Comparison of ENCODE assay signal across 8 cellular contexts in the genomic region with DNA sequence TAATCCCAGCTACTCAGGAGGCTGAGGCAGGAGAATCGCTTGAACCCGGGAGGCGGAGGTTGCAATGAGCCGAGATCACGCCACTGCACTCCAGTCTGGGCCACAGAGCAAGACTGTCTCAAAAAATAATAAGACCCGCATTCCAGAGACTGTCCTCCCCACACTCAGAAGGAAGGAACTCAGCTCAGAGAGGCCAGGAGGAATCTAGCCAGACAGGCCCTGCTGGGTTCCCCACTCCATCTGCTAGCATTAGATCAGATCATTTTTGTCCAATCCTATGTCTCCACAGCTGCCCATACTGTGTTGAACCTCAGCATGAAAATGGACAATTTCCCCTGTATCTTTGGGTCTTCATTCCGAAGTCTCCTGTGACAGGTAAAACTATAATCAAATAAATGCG. TPM values are rescaled to one million over a fixed set of nuclear protein-coding genes. Genes with fewer than 3 reads are reported as not detected.
DNase-seq lines count a peak whose midpoint lies in the region; ATAC-seq, FAIRE-seq and TF ChIP-seq lines count a peak whose summit lies in the region.
"Not testable (repeated sequence)": the region's sequence is repeated elsewhere in the genome, so short reads cannot be mapped to it uniquely, and the experiment has no call there.

No MANE protein-coding gene starts in this region.

- BruUV-seq in Caco-2 (replicated peaks; lab: Mats Ljungman, UMichigan); PC-3 (replicated peaks; lab: Mats Ljungman, UMichigan): not testable (repeated sequence)

- H3K9me3 Mint-ChIP-seq in Caco-2 (ENCODE audit: unreplicated experiment); activated CD8-positive, alpha-beta T cell treated with anti-CD3 and anti-CD28 coated beads, Interleukin-2, amount 10 ng/mL, durations not matched to agents 7 days and 5 days (ENCODE audit: insufficient read depth): not testable (repeated sequence)

- not testable (repeated sequence) for H3K27me3 Mint-ChIP-seq in Caco-2 (ENCODE audit: insufficient read depth, unreplicated experiment); activated CD8-positive, alpha-beta T cell treated with anti-CD3 and anti-CD28 coated beads, Interleukin-2, amount 10 ng/mL, durations not matched to agents 7 days and 5 days (ENCODE audit: low read depth)

- ATAC-seq in PC-3; activated CD8-positive, alpha-beta T cell treated with anti-CD3 and anti-CD28 coated beads, Interleukin-2, amount 10 ng/mL, durations not matched to agents 7 days and 5 days: not testable (repeated sequence)
- ATAC-seq in esophagus mucosa = peak; percentile 41
- ATAC-seq in left lung = peak; percentile 30

- not testable (repeated sequence) for H3K4me2 ChIP-seq in PC-3 (ENCODE audit: low read length); smooth muscle cell

- H3K9ac ChIP-seq in PC-3 (ENCODE audit: low read length); smooth muscle cell (ENCODE audit: low read depth): not testable (repeated sequence)

- not testable (repeated sequence) for H3K9me3 ChIP-seq in Caco-2; PC-3 (ENCODE audit: low read length); left lung; smooth muscle cell (replicated peaks; ENCODE audit: low read depth)

- H3K27me3 ChIP-seq in Caco-2 (replicated peaks; ENCODE audit: control insufficient read depth, insufficient read depth, low read length); PC-3 (ENCODE audit: low read length); left lung; smooth muscle cell (ENCODE audit: low read depth): not testable (repeated sequence)

- not testable (repeated sequence) for H3K9me2 ChIP-seq in PC-3 (replicated peaks; ENCODE audit: low read length)

- not testable (repeated sequence) for H3K79me2 ChIP-seq in PC-3 (ENCODE audit: low read length); smooth muscle cell (ENCODE audit: low read depth)

- not testable (repeated sequence) for H3K36me3 Mint-ChIP-seq in Caco-2 (ENCODE audit: insufficient read depth, unreplicated experiment); activated CD8-positive, alpha-beta T cell treated with anti-CD3 and anti-CD28 coated beads, Interleukin-2, amount 10 ng/mL, durations not matched to agents 7 days and 5 days (ENCODE audit: low read depth)

- TF ChIP-seq EP300 in Ishikawa (IDR thresholded peaks at IDR 0.05; ENCODE audit: borderline replicate concordance) = not testable (repeated sequence)

- TF ChIP-seq RAD21 in Ishikawa (IDR thresholded peaks at IDR 0.05; ENCODE audit: low read depth) = not testable (repeated sequence)

- intact Hi-C loops in Caco-2 (cut with micrococcal nuclease; ENCODE audit: unreplicated experiment); PC-3 (cut with micrococcal nuclease); left lung (cut with DNase I): not testable (repeated sequence)

- peaks cover 19% of the 10 kb centered on the region for H3K4me1 ChIP-seq in Caco-2
- not testable (repeated sequence) for H3K4me1 ChIP-seq in PC-3 (ENCODE audit: insufficient read depth, low read length); left lung; smooth muscle cell (ENCODE audit: low read depth)

- not testable (repeated sequence) for H3K36me3 ChIP-seq in Caco-2 (ENCODE audit: control insufficient read depth, insufficient read depth, low read length); PC-3 (ENCODE audit: low read depth, low read length); left lung; smooth muscle cell (ENCODE audit: low read depth)

- H3K4me1 Mint-ChIP-seq in Caco-2 (ENCODE audit: low read depth, unreplicated experiment) = peaks cover 30% of the 10 kb centered on the region
- H3K4me1 Mint-ChIP-seq in activated CD8-positive, alpha-beta T cell treated with anti-CD3 and anti-CD28 coated beads, Interleukin-2, amount 10 ng/mL, durations not matched to agents 7 days and 5 days (ENCODE audit: low read depth) = peaks cover 44% of the 10 kb centered on the region

- CTCF ChIA-PET in Caco-2 (lab: Charles Lee) = interaction anchor here (0.5 kb wide), 1 partner anchor 23 kb away, joined by 5 read pairs; no protein-coding TSS in a partner anchor
- CTCF ChIA-PET in PC-3 (lab: Charles Lee); activated CD8-positive, alpha-beta T cell treated with anti-CD3 and anti-CD28 coated beads, Interleukin-2, amount 10 ng/mL, durations not matched to agents 7 days and 5 days (lab: Charles Lee): not testable (repeated sequence)

- POLR2A ChIA-PET in Caco-2 (lab: Charles Lee); PC-3 (lab: Charles Lee; ENCODE audit: unreplicated experiment); activated CD8-positive, alpha-beta T cell treated with anti-CD3 and anti-CD28 coated beads, Interleukin-2, amount 10 ng/mL, durations not matched to agents 7 days and 5 days (lab: Charles Lee): not testable (repeated sequence)

- peak overlapping the region; percentile 1 for H3K27ac Mint-ChIP-seq in Caco-2 (ENCODE audit: unreplicated experiment)
- H3K27ac Mint-ChIP-seq in activated CD8-positive, alpha-beta T cell treated with anti-CD3 and anti-CD28 coated beads, Interleukin-2, amount 10 ng/mL, durations not matched to agents 7 days and 5 days = peak overlapping the region; percentile 72

- not testable (repeated sequence) for H3K4me3 ChIP-seq in Caco-2 (ENCODE audit: low read depth, low read length); PC-3 (ENCODE audit: low read length); left lung; smooth muscle cell

- not testable (repeated sequence) for H3K27ac ChIP-seq in PC-3 (ENCODE audit: low read length); left lung
- peak overlapping the region; percentile 75 for H3K27ac ChIP-seq in smooth muscle cell (ENCODE audit: low read depth)

- 82% methylated on average over 8 of the region's 8 CpGs for WGBS in smooth muscle cell (ENCODE audit: low lambda C conversion rate)

- not testable (repeated sequence) for TF ChIP-seq CTCF in Caco-2 (IDR thresholded peaks at IDR 0.05; ENCODE audit: insufficient read depth in 1 of 2, low read depth in 1 of 2, low read length in 1 of 2, severe bottlenecking in 1 of 2, unreplicated experiment in 1 of 2); PC-3 (conservative IDR thresholded peaks at IDR 0.05; ENCODE audit: low read depth, low read length); left lung (IDR thresholded peaks at IDR 0.05); smooth muscle cell (IDR thresholded peaks at IDR 0.05; ENCODE audit: borderline replicate concordance, insufficient read depth, poor library complexity, severe bottlenecking)

- H4K20me1 ChIP-seq in PC-3 (ENCODE audit: low read length); smooth muscle cell (ENCODE audit: low read depth): not testable (repeated sequence)

- not testable (repeated sequence) for H3K4me3 Mint-ChIP-seq in Caco-2 (ENCODE audit: unreplicated experiment); activated CD8-positive, alpha-beta T cell treated with anti-CD3 and anti-CD28 coated beads, Interleukin-2, amount 10 ng/mL, durations not matched to agents 7 days and 5 days

- DNase-seq in Caco-2 (peak; percentile 55 to 56), PC-3 (peak; percentile 32)
- DNase-seq in GM18507 (ENCODE audit: extremely low spot score, insufficient read length, low read depth); activated CD8-positive, alpha-beta T cell treated with anti-CD3 and anti-CD28 coated beads, Interleukin-2, amount 10 ng/mL, durations not matched to agents 7 days and 5 days; left lung; smooth muscle cell (lab: John Stamatoyannopoulos, UW; ENCODE audit: unreplicated experiment): not testable (repeated sequence)

- peak; percentile 36 for FAIRE-seq in GM18507 (lab: Jason Lieb, UNC)

- H3F3A ChIP-seq in PC-3 (ENCODE audit: low read length, unreplicated experiment); smooth muscle cell (ENCODE audit: low read depth): not testable (repeated sequence)

- not testable (repeated sequence) for H2AFZ ChIP-seq in PC-3 (ENCODE audit: low read length); smooth muscle cell (ENCODE audit: low read depth)

TF ChIP-seq in Ishikawa, 13 proteins besides CTCF, POLR2A, EP300 and RAD21:
- 0 out of 2 replicates have a peak, but pooled peaks have one; percentile 29 for TF ChIP-seq TCF12 (IDR thresholded peaks at IDR 0.05; ENCODE audit: low read depth)
- peak; percentile 55 for TF ChIP-seq TEAD4 (IDR thresholded peaks at IDR 0.05)

RNA-seq across cellular contexts. Expression of gene RRP7A, which starts 9.8 kb away (rescaled TPM):
- total RNA-seq in Caco-2 (2022) (72.2 and 75.2 TPM in 2 replicates), PC-3 (2014; rRNA removed) (50.2 and 71.9 TPM in 2 replicates), esophagus mucosa (27.3 TPM), left lung (10 to 100 TPM; 37.0 to 57.1 TPM), smooth muscle cell (24.5 and 26.3 TPM in 2 replicates)
- 10 to 100 TPM; 85.9 to 90.1 TPM for total RNA-seq in activated CD8-positive, alpha-beta T cell treated with anti-CD3 and anti-CD28 coated beads, Interleukin-2, amount 10 ng/mL, durations not matched to agents 7 days and 5 days
- 64.2 and 84.0 TPM in 2 replicates for polyA plus RNA-seq in smooth muscle cell

RNA-seq across cellular contexts. Expression of gene SERHL2, which starts 24.3 kb away (rescaled TPM):
- total RNA-seq in Caco-2 (2022) (0.61 and 0.72 TPM in 2 replicates), PC-3 (2014; rRNA removed) (4.9 and 5.4 TPM in 2 replicates), esophagus mucosa (2.8 TPM), left lung (1 to 10 TPM; 2.1 to 3.0 TPM), smooth muscle cell (1.3 and 5.3 TPM in 2 replicates)
- total RNA-seq in activated CD8-positive, alpha-beta T cell treated with anti-CD3 and anti-CD28 coated beads, Interleukin-2, amount 10 ng/mL, durations not matched to agents 7 days and 5 days = 1 to 10 TPM; 2.3 to 2.4 TPM
- polyA plus RNA-seq in smooth muscle cell = 4.6 and 7.7 TPM in 2 replicates
